19 cellular contexts compared by ENCODE assay signal in genomic region chr3:690770-691169, GRCh38.
DNase-seq lines count a peak whose midpoint lies in the region; ATAC-seq and TF ChIP-seq lines count a peak whose summit lies in the region.
"Had no signal": no experiment of that assay in that cellular context is flagged by ENCODE, and none has a peak within 500 bp of the region (broad histone marks: within the 10 kb centered on the region; RNA-seq: fewer than 3 reads in every experiment).

No MANE protein-coding gene starts in this region.

- H3K23ac ChIP-seq in neuronal stem cell (ENCODE audit: low read depth, low read length, poor library complexity) = no peak overlapping the region

- H3K79me2 ChIP-seq in DND-41 (ENCODE audit: insufficient read depth, low read length) = no peaks in the 10 kb centered on the region

- no peak overlapping the region for H3K4me3 Mint-ChIP-seq in stimulated activated memory B cell treated with anti-CD40 and anti-IgM and Interleukin-4, amounts not matched to agents 10 μg/mL and 1 μg/mL and 100 μg/mL, for 72 hours
- H3K4me3 Mint-ChIP-seq: B cell; CD4-positive, alpha-beta T cell; CD8-positive, alpha-beta T cell had no signal

- H3K36me3 Mint-ChIP-seq in stimulated activated memory B cell treated with anti-CD40 and anti-IgM and Interleukin-4, amounts not matched to agents 10 μg/mL and 1 μg/mL and 100 μg/mL, for 72 hours = no peaks in the 10 kb centered on the region
- H3K36me3 Mint-ChIP-seq: CD8-positive, alpha-beta T cell had no signal

- no peaks in the 10 kb centered on the region for H3K27me3 ChIP-seq in DND-41 (ENCODE audit: insufficient read depth, low read length, poor library complexity)
- no peaks in the 10 kb centered on the region for H3K27me3 ChIP-seq in neuronal stem cell (ENCODE audit: control insufficient read depth in 3 of 3, insufficient read depth in 3 of 3, low read depth in 1 of 3, low read length in 3 of 3)
- H3K27me3 ChIP-seq: BLaER1 treated with 17β-estradiol and CSF1 and Interleukin-3, amounts not matched to agents 10 nM and 100 nM had no signal

- H3K18ac ChIP-seq in neuronal stem cell (ENCODE audit: low read length) = no peak overlapping the region

- H3K4ac ChIP-seq in neuronal stem cell (ENCODE audit: low read length) = no peak overlapping the region

- no peak overlapping the region for H2BK15ac ChIP-seq in neuronal stem cell (ENCODE audit: low read length)

- no peaks in the 10 kb centered on the region for H3K79me1 ChIP-seq in neuronal stem cell (ENCODE audit: low read depth, low read length)

- WGBS in neuronal stem cell (ENCODE audit: extremely low coverage in 2 of 2, insufficient read length in 2 of 2, insufficient replicate concordance in 1 of 2), 2 donors = no CpG with 5 or more reads among the region's 4 CpGs

- no peaks in the 10 kb centered on the region for H3K4me1 Mint-ChIP-seq in stimulated activated memory B cell treated with anti-CD40 and anti-IgM and Interleukin-4, amounts not matched to agents 10 μg/mL and 1 μg/mL and 100 μg/mL, for 72 hours
- H3K4me1 Mint-ChIP-seq: B cell had no signal

- no peak overlapping the region for H3K9ac ChIP-seq in DND-41 (ENCODE audit: low read depth, low read length)
- H3K9ac ChIP-seq in neuronal stem cell (ENCODE audit: low read depth, low read length, poor library complexity) = no peak overlapping the region
- H3K9ac ChIP-seq: BLaER1 treated with 17β-estradiol and CSF1 and Interleukin-3, amounts not matched to agents 10 nM and 100 nM had no signal

- H4K8ac ChIP-seq in neuronal stem cell (ENCODE audit: low read depth, low read length) = no peak overlapping the region

- no peak overlapping the region for H2BK5ac ChIP-seq in neuronal stem cell (ENCODE audit: low read length)

- DNase-seq in DND-41 = no peak
- DNase-seq in neuronal stem cell (ENCODE audit: low spot score) = no peak
- DNase-seq in stimulated activated naive CD8-positive, alpha-beta T cell treated with anti-CD3 and anti-CD28 coated beads, Interleukin-15, Interleukin-2, amounts not matched to agents 100 U/mL and 50 U/mL, for 24 hours = no peak
- DNase-seq in putamen (ENCODE audit: low spot score) = no peak
- DNase-seq: AML-193; Caco-2; Calu3; CD4-positive, alpha-beta T cell; CD8-positive, alpha-beta T cell; DMS79 treated with DMSO at 0.1 percent for 48 hours; EL; GDM1 had no signal

- H3K36me3 ChIP-seq in DND-41 (ENCODE audit: insufficient read depth, low read length) = no peaks in the 10 kb centered on the region
- H3K36me3 ChIP-seq in neuronal stem cell (replicated peaks in 1 of 2; ENCODE audit: control insufficient read depth in 2 of 2, insufficient read depth in 2 of 2, low read length in 2 of 2) = no peaks in the 10 kb centered on the region
- H3K36me3 ChIP-seq: BLaER1 treated with 17β-estradiol and CSF1 and Interleukin-3, amounts not matched to agents 10 nM and 100 nM had no signal

- H2AFZ ChIP-seq in DND-41 (ENCODE audit: low read depth, low read length) (0 out of 2 replicates have a peak overlapping the region, but pooled peaks have one; percentile 9), neuronal stem cell (ENCODE audit: low read length) (no peak overlapping the region)

- H2BK12ac ChIP-seq in neuronal stem cell (ENCODE audit: low read length) = peak overlapping the region; percentile 10

- no peak overlapping the region for H4K91ac ChIP-seq in neuronal stem cell (ENCODE audit: low read depth, low read length, poor library complexity)

- H3K27ac ChIP-seq in DND-41 (ENCODE audit: low read length) (no peak overlapping the region), neuronal stem cell (replicated peaks; ENCODE audit: low read length) (no peak overlapping the region)
- H3K27ac ChIP-seq: 22Rv1; A549; BLaER1 treated with 17β-estradiol and CSF1 and Interleukin-3, amounts not matched to agents 10 nM and 100 nM; C4-2B had no signal

- peak overlapping the region; percentile 21 for H3K14ac ChIP-seq in neuronal stem cell (ENCODE audit: low read length)

- peaks cover 2% of the 10 kb centered on the region for H3K9me3 ChIP-seq in DND-41 (ENCODE audit: insufficient read depth, low read length, severe bottlenecking)
- H3K9me3 ChIP-seq in neuronal stem cell (replicated peaks in 1 of 2; ENCODE audit: control insufficient read depth in 2 of 2, insufficient read depth in 1 of 2, low read depth in 1 of 2, low read length in 2 of 2) = peaks cover 0 to 4% of the 10 kb centered on the region in 2 donors
- H3K9me3 ChIP-seq: A549; BLaER1 treated with 17β-estradiol and CSF1 and Interleukin-3, amounts not matched to agents 10 nM and 100 nM; Caco-2 had no signal

- TF ChIP-seq CTCF in DND-41 (IDR thresholded peaks at IDR 0.05; ENCODE audit: borderline replicate concordance, extremely low read depth, low read length, poor library complexity, severe bottlenecking) = no peak

- H3K4me3 ChIP-seq in DND-41 (ENCODE audit: low read depth in 1 of 2, low read length in 2 of 2) (no peak overlapping the region), neuronal stem cell (ENCODE audit: low read length in 2 of 2) (peak overlapping the region in 1 of 2 donors; percentile 38)
- H3K4me3 ChIP-seq: A549; BLaER1 treated with 17β-estradiol and CSF1 and Interleukin-3, amounts not matched to agents 10 nM and 100 nM; GM12878 had no signal

- peaks cover 7% of the 10 kb centered on the region for H3K9me3 Mint-ChIP-seq in stimulated activated memory B cell treated with anti-CD40 and anti-IgM and Interleukin-4, amounts not matched to agents 10 μg/mL and 1 μg/mL and 100 μg/mL, for 72 hours

- no peaks in the 10 kb centered on the region for H3K27me3 Mint-ChIP-seq in stimulated activated memory B cell treated with anti-CD40 and anti-IgM and Interleukin-4, amounts not matched to agents 10 μg/mL and 1 μg/mL and 100 μg/mL, for 72 hours
- H3K27me3 Mint-ChIP-seq: B cell; CD4-positive, alpha-beta T cell had no signal

- H2BK120ac ChIP-seq in neuronal stem cell (ENCODE audit: low read depth, low read length) = no peak overlapping the region

- H3K4me1 ChIP-seq in DND-41 (ENCODE audit: insufficient read depth, low read length) (no peaks in the 10 kb centered on the region), neuronal stem cell (ENCODE audit: control insufficient read depth in 2 of 2, insufficient read depth in 1 of 2, low read depth in 1 of 2, low read length in 2 of 2) (peaks cover 0 to 2% of the 10 kb centered on the region in 2 donors)
- H3K4me1 ChIP-seq: A549; BLaER1 treated with 17β-estradiol and CSF1 and Interleukin-3, amounts not matched to agents 10 nM and 100 nM; Caco-2 had no signal

- no peak for ATAC-seq in DND-41 (ENCODE audit: insufficient read depth, low read depth)
- ATAC-seq in stimulated activated memory B cell treated with anti-CD40 and anti-IgM and Interleukin-4, amounts not matched to agents 10 μg/mL and 1 μg/mL and 100 μg/mL, for 72 hours = peak; percentile 36
- ATAC-seq in stimulated activated naive CD8-positive, alpha-beta T cell treated with anti-CD3 and anti-CD28 coated beads, Interleukin-15, Interleukin-2, amounts not matched to agents 100 U/mL and 50 U/mL, for 24 hours = no peak
- ATAC-seq: A549; CD8-positive, alpha-beta T cell; GM12878 had no signal

- H3K4me2 ChIP-seq in DND-41 (ENCODE audit: insufficient read depth, low read length) = no peak overlapping the region
- H3K4me2 ChIP-seq in neuronal stem cell (ENCODE audit: insufficient read depth, low read length, poor library complexity, severe bottlenecking) = no peak overlapping the region
- H3K4me2 ChIP-seq: A549; BLaER1 treated with 17β-estradiol and CSF1 and Interleukin-3, amounts not matched to agents 10 nM and 100 nM had no signal

- no peak overlapping the region for H3K27ac Mint-ChIP-seq in stimulated activated memory B cell treated with anti-CD40 and anti-IgM and Interleukin-4, amounts not matched to agents 10 μg/mL and 1 μg/mL and 100 μg/mL, for 72 hours
- H3K27ac Mint-ChIP-seq: B cell; CD4-positive, alpha-beta T cell; CD8-positive, alpha-beta T cell had no signal

- no peaks in the 10 kb centered on the region for H4K20me1 ChIP-seq in DND-41 (ENCODE audit: insufficient read depth, low read length)
- H4K20me1 ChIP-seq: BLaER1 treated with 17β-estradiol and CSF1 and Interleukin-3, amounts not matched to agents 10 nM and 100 nM had no signal

- no peak overlapping the region for H2AK5ac ChIP-seq in neuronal stem cell (ENCODE audit: low read depth, low read length)
